9 cellular contexts compared by ENCODE assay signal in the genomic region with DNA sequence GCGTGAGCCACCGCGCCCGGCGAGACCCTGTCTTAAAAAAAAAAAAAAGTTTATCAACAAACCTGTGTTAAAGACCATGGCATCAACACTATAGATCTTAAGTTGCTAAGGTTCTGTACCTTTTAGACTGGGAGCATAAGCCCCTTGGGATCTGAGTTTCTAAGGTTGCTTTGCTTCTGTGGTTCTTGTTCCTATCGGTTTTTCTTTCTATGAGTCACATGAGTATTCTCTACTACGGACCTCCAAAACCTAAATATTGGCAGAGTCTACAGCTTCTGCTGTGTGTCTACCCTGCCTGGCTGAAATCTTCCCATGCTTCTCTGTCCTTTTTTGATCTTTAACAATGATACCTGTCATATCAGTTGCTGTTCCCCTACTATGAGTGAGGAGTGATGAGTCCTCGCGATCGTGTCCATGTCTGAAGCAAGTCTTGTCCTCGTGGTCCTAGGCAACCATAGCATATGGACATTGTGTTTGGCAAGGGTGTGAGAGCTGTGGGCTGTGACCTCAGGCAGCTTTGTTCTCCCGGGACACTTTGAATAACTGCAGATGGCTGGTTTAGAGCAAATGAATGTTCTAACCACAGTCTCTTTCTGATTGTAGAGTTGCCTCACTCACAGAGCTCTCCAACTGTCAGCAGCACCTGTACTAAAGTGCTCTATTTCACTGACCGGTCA. TPM values are rescaled to one million over a fixed set of nuclear protein-coding genes. Genes with fewer than 3 reads are reported as not detected.
DNase-seq lines count a peak whose midpoint lies in the region; ATAC-seq and TF ChIP-seq lines count a peak whose summit lies in the region.
"Had no signal": no experiment of that assay in that cellular context is flagged by ENCODE, and none has a peak within 500 bp of the region (broad histone marks: within the 10 kb centered on the region; RNA-seq: fewer than 3 reads in every experiment).

No MANE protein-coding gene starts in this region.

- peak overlapping the region; percentile 68 for H3K27ac ChIP-seq in ectodermal cell (ENCODE audit: insufficient read depth, low read depth, low read length, poor library complexity, severe bottlenecking)
- H3K27ac ChIP-seq in thoracic aorta: peak overlapping the region; percentile 66 to 82
- H3K27ac ChIP-seq: A549 had no signal

- WGBS in ectodermal cell, 2 experiments: 93% methylated on average over 13 of the region's 13 CpGs

- H3K4me1 ChIP-seq in ectodermal cell (ENCODE audit: control insufficient read depth, insufficient read depth, low read length) (peaks cover 6% of the 10 kb centered on the region), thoracic aorta (ENCODE audit: control insufficient read depth in 1 of 2, low read depth in 2 of 2) (peaks cover 14 to 27% of the 10 kb centered on the region in 2 donors)

- DNase-seq in SIG-M5 treated with dmso at 0.1 percent for 504 hours (lab: John Stamatoyannopoulos, UW; ENCODE audit: unreplicated experiment) (peak; percentile 18), SIG-M5 (lab: John Stamatoyannopoulos, UW) (no peak), thoracic aorta (ENCODE audit: low spot score) (no peak), occipital lobe (lab: John Stamatoyannopoulos, UW) (no peak), H7 (no peak)
- DNase-seq in stimulated activated CD4-positive, alpha-beta T cell treated with anti-CD3 and anti-CD28 coated beads, Interleukin-4, amount 100 ng/mL, for 4 hours: no peak

- ATAC-seq in HG03108 (IDR thresholded peaks at IDR 0.05; ENCODE audit: unreplicated experiment): peak; percentile 78
- peak; percentile 16 for ATAC-seq in thoracic aorta (ENCODE audit: insufficient number of reproducible peaks, low FRiP score, low read depth)
- ATAC-seq: A549 had no signal

- no peak overlapping the region for H3K4me3 ChIP-seq in ectodermal cell (ENCODE audit: insufficient read depth, low read depth, low read length)
- no peak overlapping the region for H3K4me3 ChIP-seq in thoracic aorta
- H3K4me3 ChIP-seq in H7 (ENCODE audit: insufficient read depth, low read depth, low read length): no peak overlapping the region
- H3K4me3 ChIP-seq: A549 had no signal

- H3K27me3 ChIP-seq in ectodermal cell (ENCODE audit: control insufficient read depth, insufficient read depth, low read length, poor library complexity, severe bottlenecking) (no peaks in the 10 kb centered on the region), thoracic aorta (replicated peaks; ENCODE audit: insufficient read depth) (no peaks in the 10 kb centered on the region), H7 (ENCODE audit: control insufficient read depth, insufficient read depth, low read length) (no peaks in the 10 kb centered on the region)

- H3K9me3 ChIP-seq in ectodermal cell (ENCODE audit: control insufficient read depth, low read length) (no peaks in the 10 kb centered on the region), thoracic aorta (no peaks in the 10 kb centered on the region)
- H3K9me3 ChIP-seq: A549 had no signal

- no peak for TF ChIP-seq CTCF in thoracic aorta (IDR thresholded peaks at IDR 0.05)

- H3K36me3 ChIP-seq in ectodermal cell (ENCODE audit: control insufficient read depth, insufficient read depth, low read length) (peaks cover 9% of the 10 kb centered on the region), thoracic aorta (peaks cover 24% of the 10 kb centered on the region), H7 (replicated peaks; ENCODE audit: control insufficient read depth, insufficient read depth, low read length) (no peaks in the 10 kb centered on the region)

RNA-seq across cellular contexts. Expression of gene DLAT, which starts 9.0 kb away (rescaled TPM):
- polyA plus RNA-seq in ectodermal cell (2013, experiment 1 of 4): 56.8 TPM
- 59.9 TPM for polyA plus RNA-seq in ectodermal cell (2013, experiment 2 of 4)
- 40.6 TPM for polyA plus RNA-seq in ectodermal cell (2013, experiment 3 of 4)
- polyA plus RNA-seq in ectodermal cell (2013, experiment 4 of 4): 42.1 TPM
- total RNA-seq in thoracic aorta (10 to 100 TPM; 15.6 to 15.9 TPM), occipital lobe (46.5 TPM)
- total RNA-seq in H7 (2014; rRNA removed; shearing (Covaris generic)): 94.0 and 105 TPM in 2 replicates

RNA-seq across cellular contexts. Expression of gene PIH1D2, which starts 57.6 kb away (rescaled TPM):
- polyA plus RNA-seq in ectodermal cell (2013, experiment 1 of 4): 6.3 TPM
- polyA plus RNA-seq in ectodermal cell (2013, experiment 2 of 4): 5.9 TPM
- 4.7 TPM for polyA plus RNA-seq in ectodermal cell (2013, experiment 3 of 4)
- 4.7 TPM for polyA plus RNA-seq in ectodermal cell (2013, experiment 4 of 4)
- total RNA-seq in thoracic aorta: 1 to 10 TPM in 1 of 2 donors, not detected in 1; 2.2 TPM
- total RNA-seq in occipital lobe: 2.0 TPM
- 0.37 and 1.0 TPM in 2 replicates for total RNA-seq in H7 (2014; rRNA removed; shearing (Covaris generic))

RNA-seq across cellular contexts. Expression of gene NKAPD1, which starts 57.9 kb away (rescaled TPM):
- polyA plus RNA-seq in ectodermal cell (2013, experiment 1 of 4): 34.8 TPM
- polyA plus RNA-seq in ectodermal cell (2013, experiment 2 of 4): 40.2 TPM
- polyA plus RNA-seq in ectodermal cell (2013, experiment 3 of 4): 24.7 TPM
- polyA plus RNA-seq in ectodermal cell (2013, experiment 4 of 4): 30.8 TPM
- total RNA-seq in thoracic aorta (10 to 100 TPM; 10.2 to 21.0 TPM), occipital lobe (52.6 TPM)
- 15.8 and 20.0 TPM in 2 replicates for total RNA-seq in H7 (2014; rRNA removed; shearing (Covaris generic))
